Comparison of ENCODE assay signal across 2 cellular contexts in the genomic region with DNA sequence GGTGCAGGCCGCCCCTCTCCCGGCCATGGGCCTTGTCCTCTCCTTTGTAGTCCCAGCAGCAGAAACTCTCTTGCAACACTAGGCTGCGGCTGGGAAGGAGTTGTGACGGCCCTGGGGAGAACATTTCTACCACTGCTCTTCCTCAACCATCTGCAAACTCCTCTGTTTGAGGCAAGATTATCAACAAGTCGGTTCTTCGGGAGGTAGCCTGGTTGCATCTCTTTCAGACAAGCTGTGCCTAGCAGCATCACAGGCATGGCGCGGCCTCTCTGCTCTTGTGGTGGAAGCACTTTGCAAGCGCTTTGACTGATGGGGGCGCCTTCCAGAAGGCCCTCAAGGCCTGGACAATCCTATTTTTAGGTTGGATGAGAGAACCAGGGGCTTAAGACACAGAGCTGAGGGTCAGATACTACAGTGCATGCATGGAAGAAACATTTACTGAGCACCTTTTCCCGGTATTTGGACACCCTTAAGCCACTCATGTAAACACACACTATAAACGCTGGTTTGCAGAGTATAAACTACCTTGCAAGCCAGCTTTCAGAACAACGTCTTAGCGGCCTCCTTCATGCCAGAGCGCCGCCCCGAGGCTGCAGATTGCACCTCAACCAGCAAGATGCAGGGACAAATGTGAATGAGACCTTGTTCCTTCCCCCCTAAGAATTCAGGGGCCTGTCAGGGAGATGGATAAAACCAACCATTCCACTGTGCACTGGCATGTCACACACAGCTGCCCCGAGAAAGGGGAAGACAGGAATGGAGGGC.
TF ChIP-seq lines count a peak whose summit lies in the region.

No MANE protein-coding gene starts in this region.

TF ChIP-seq in HepG2, 621 proteins besides CTCF, POLR2A, EP300 and RAD21 (continues in another document):
- TF ChIP-seq, protein P1, sequence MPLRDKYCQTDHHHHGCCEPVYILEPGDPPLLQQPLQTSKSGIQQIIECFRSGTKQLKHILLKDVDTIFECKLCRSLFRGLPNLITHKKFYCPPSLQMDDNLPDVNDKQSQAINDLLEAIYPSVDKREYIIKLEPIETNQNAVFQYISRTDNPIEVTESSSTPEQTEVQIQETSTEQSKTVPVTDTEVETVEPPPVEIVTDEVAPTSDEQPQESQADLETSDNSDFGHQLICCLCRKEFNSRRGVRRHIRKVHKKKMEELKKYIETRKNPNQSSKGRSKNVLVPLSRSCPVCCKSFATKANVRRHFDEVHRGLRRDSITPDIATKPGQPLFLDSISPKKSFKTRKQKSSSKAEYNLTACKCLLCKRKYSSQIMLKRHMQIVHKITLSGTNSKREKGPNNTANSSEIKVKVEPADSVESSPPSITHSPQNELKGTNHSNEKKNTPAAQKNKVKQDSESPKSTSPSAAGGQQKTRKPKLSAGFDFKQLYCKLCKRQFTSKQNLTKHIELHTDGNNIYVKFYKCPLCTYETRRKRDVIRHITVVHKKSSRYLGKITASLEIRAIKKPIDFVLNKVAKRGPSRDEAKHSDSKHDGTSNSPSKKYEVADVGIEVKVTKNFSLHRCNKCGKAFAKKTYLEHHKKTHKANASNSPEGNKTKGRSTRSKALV (CRISPR knock-in tag; IDR thresholded peaks at IDR 0.05), result peak; percentile 90
- 0 out of 2 replicates have a peak, but pooled peaks have one; percentile 30 for TF ChIP-seq ZNF772 (CRISPR knock-in tag; IDR thresholded peaks at IDR 0.05)
- TF ChIP-seq ZNF205 (CRISPR knock-in tag; IDR thresholded peaks at IDR 0.05), result 0 out of 2 replicates have a peak, but pooled peaks have one; percentile 36
- no peak for TF ChIP-seq SIX1 (CRISPR knock-in tag; IDR thresholded peaks at IDR 0.05; ENCODE audit: borderline replicate concordance)
- no peak for TF ChIP-seq CCAR2 (optimal IDR thresholded peaks at IDR 0.05; ENCODE audit: low read depth, low read length)
- TF ChIP-seq PHF8 (CRISPR knock-in tag; IDR thresholded peaks at IDR 0.05), result 0 out of 2 replicates have a peak, but pooled peaks have one; percentile 27
- TF ChIP-seq, protein P2, sequence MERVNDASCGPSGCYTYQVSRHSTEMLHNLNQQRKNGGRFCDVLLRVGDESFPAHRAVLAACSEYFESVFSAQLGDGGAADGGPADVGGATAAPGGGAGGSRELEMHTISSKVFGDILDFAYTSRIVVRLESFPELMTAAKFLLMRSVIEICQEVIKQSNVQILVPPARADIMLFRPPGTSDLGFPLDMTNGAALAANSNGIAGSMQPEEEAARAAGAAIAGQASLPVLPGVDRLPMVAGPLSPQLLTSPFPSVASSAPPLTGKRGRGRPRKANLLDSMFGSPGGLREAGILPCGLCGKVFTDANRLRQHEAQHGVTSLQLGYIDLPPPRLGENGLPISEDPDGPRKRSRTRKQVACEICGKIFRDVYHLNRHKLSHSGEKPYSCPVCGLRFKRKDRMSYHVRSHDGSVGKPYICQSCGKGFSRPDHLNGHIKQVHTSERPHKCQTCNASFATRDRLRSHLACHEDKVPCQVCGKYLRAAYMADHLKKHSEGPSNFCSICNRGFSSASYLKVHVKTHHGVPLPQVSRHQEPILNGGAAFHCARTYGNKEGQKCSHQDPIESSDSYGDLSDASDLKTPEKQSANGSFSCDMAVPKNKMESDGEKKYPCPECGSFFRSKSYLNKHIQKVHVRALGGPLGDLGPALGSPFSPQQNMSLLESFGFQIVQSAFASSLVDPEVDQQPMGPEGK (CRISPR knock-in tag; IDR thresholded peaks at IDR 0.05), result 0 out of 2 replicates have a peak, but pooled peaks have one; percentile 11
- no peak for TF ChIP-seq NFRKB (IDR thresholded peaks at IDR 0.05)
- TF ChIP-seq, protein P3, sequence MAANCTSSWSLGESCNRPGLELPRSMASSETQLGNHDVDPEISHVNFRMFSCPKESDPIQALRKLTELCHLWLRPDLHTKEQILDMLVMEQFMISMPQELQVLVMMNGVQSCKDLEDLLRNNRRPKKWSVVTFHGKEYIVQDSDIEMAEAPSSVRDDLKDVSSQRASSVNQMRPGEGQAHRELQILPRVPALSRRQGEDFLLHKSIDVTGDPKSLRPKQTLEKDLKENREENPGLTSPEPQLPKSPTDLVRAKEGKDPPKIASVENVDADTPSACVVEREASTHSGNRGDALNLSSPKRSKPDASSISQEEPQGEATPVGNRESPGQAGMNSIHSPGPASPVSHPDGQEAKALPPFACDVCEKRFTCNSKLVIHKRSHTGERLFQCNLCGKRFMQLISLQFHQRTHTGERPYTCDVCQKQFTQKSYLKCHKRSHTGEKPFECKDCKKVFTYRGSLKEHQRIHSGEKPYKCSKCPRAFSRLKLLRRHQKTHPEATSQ (CRISPR knock-in tag; IDR thresholded peaks at IDR 0.05; ENCODE audit: borderline replicate concordance), result no peak
- 0 out of 2 replicates have a peak, but pooled peaks have one; percentile 30 for TF ChIP-seq CC2D1A (CRISPR knock-in tag; IDR thresholded peaks at IDR 0.05)
- TF ChIP-seq ZFX (CRISPR knock-in tag; IDR thresholded peaks at IDR 0.05; ENCODE audit: low read depth), result peak; percentile 28; the same call in 1 of the 2 replicates
- TF ChIP-seq HMGXB4 (CRISPR knock-in tag; IDR thresholded peaks at IDR 0.05; ENCODE audit: borderline replicate concordance in 1 of 2, low read depth in 1 of 2), result 0 out of 4 replicates have a peak, but pooled peaks of 1 of the 2 experiments have one; percentile 5
- no peak for TF ChIP-seq POLR2G (IDR thresholded peaks at IDR 0.05; ENCODE audit: low read depth, low read length)
- TF ChIP-seq FOXA3 (CRISPR knock-in tag; IDR thresholded peaks at IDR 0.05), result 0 out of 2 replicates have a peak, but pooled peaks have one; percentile 18
- peak; percentile 41 for TF ChIP-seq STAG1 (CRISPR knock-in tag; IDR thresholded peaks at IDR 0.05)
- TF ChIP-seq MAF1 (CRISPR knock-in tag; IDR thresholded peaks at IDR 0.05; ENCODE audit: borderline replicate concordance), result no peak
- TF ChIP-seq SUZ12 (IDR thresholded peaks at IDR 0.05; ENCODE audit: low read depth, low read length), result no peak

TF ChIP-seq in H1, 55 proteins besides CTCF, POLR2A, EP300 and RAD21:
- TF ChIP-seq RNF2 (IDR thresholded peaks at IDR 0.05; ENCODE audit: borderline replicate concordance, low read depth, low read length, missing control alignments, poor library complexity, severe bottlenecking) (no peak), CREB1 (IDR thresholded peaks at IDR 0.05) (no peak), CHD2 (IDR thresholded peaks at IDR 0.05; ENCODE audit: low read length) (no peak), SP2 (IDR thresholded peaks at IDR 0.05; ENCODE audit: low read length) (no peak), NANOG (IDR thresholded peaks at IDR 0.05; ENCODE audit: insufficient read depth, low read depth, low read length, poor library complexity, severe bottlenecking) (no peak), SIRT6 (IDR thresholded peaks at IDR 0.05; ENCODE audit: low read length) (no peak), SIX5 (IDR thresholded peaks at IDR 0.05; ENCODE audit: low read depth, low read length) (no peak), PHF8 (conservative IDR thresholded peaks at IDR 0.05; ENCODE audit: low read depth, low read length) (no peak), TEAD4 (IDR thresholded peaks at IDR 0.05; ENCODE audit: low read depth, low read length) (no peak), RXRA (IDR thresholded peaks at IDR 0.05; ENCODE audit: insufficient read depth, low read depth, low read length) (no peak)
- TF ChIP-seq, protein P4, sequence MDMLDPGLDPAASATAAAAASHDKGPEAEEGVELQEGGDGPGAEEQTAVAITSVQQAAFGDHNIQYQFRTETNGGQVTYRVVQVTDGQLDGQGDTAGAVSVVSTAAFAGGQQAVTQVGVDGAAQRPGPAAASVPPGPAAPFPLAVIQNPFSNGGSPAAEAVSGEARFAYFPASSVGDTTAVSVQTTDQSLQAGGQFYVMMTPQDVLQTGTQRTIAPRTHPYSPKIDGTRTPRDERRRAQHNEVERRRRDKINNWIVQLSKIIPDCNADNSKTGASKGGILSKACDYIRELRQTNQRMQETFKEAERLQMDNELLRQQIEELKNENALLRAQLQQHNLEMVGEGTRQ (IDR thresholded peaks at IDR 0.05; ENCODE audit: low read length), result no peak
